Comparison of ENCODE assay signal across 8 cellular contexts in genomic region chr11:117823294-117823940, GRCh38. TPM values are rescaled to one million over a fixed set of nuclear protein-coding genes. Genes with fewer than 3 reads are reported as not detected.
DNase-seq lines count a peak whose midpoint lies in the region; ATAC-seq lines count a peak whose summit lies in the region.

No MANE protein-coding gene starts in this region.

- H3K4me1 ChIP-seq in thymus (ENCODE audit: control insufficient read depth, insufficient read depth, low read length), result peaks cover 44% of the 10 kb centered on the region

- H3K9me3 Mint-ChIP-seq in activated T-cell treated with anti-CD3 and anti-CD28 coated beads, Interleukin-2, amount 50 U/mL, for 4 hours, result no peaks in the 10 kb centered on the region

- 8% methylated on average over 18 of the region's 18 CpGs for WGBS in thymus

- H3K4me3 Mint-ChIP-seq in activated T-cell treated with anti-CD3 and anti-CD28 coated beads, Interleukin-2, amount 50 U/mL, for 4 hours, result no peak overlapping the region

- no peaks in the 10 kb centered on the region for H3K36me3 Mint-ChIP-seq in activated T-cell treated with anti-CD3 and anti-CD28 coated beads, Interleukin-2, amount 50 U/mL, for 4 hours (ENCODE audit: insufficient read depth)

- ATAC-seq in activated T-cell treated with anti-CD3 and anti-CD28 coated beads, Interleukin-2, amount 50 U/mL, for 4 hours, result peak; percentile 41 to 56
- ATAC-seq in HG03432 (IDR thresholded peaks at IDR 0.05; ENCODE audit: unreplicated experiment), result no peak
- no peak for ATAC-seq in HG02852 (IDR thresholded peaks at IDR 0.05; ENCODE audit: unreplicated experiment)

- H3K27ac ChIP-seq in thymus (ENCODE audit: low read depth), result peak overlapping the region; percentile 92

- no peaks in the 10 kb centered on the region for H3K27me3 Mint-ChIP-seq in activated T-cell treated with anti-CD3 and anti-CD28 coated beads, Interleukin-2, amount 50 U/mL, for 4 hours (ENCODE audit: low read depth)

- H3K9me3 ChIP-seq in thymus (ENCODE audit: control insufficient read depth), result no peaks in the 10 kb centered on the region

- peak; percentile 26 for DNase-seq in stimulated activated CD4-positive, alpha-beta T cell treated with anti-CD3 and anti-CD28 coated beads, Interleukin-15, amount 100 ng/mL, for 24 hours
- DNase-seq in stimulated activated CD4-positive, alpha-beta T cell treated with anti-CD3 and anti-CD28 coated beads, Interleukin-4, amount 100 ng/mL, for 1 hour, result no peak
- DNase-seq in activated T-cell treated with anti-CD3 and anti-CD28 coated beads, Interleukin-2, amount 50 U/mL, for 4 hours, result peak; percentile 33
- DNase-seq in islet precursor cell (peak; percentile 58), T1000 (lab: John Stamatoyannopoulos, UW) (no peak)

- H3K4me3 ChIP-seq in thymus (ENCODE audit: low read length), result no peak overlapping the region

- H3K4me1 Mint-ChIP-seq in activated T-cell treated with anti-CD3 and anti-CD28 coated beads, Interleukin-2, amount 50 U/mL, for 4 hours (ENCODE audit: low read depth), result peaks cover 47% of the 10 kb centered on the region

- H3K27me3 ChIP-seq in thymus (ENCODE audit: control insufficient read depth, insufficient read depth), result no peaks in the 10 kb centered on the region

- H3K36me3 ChIP-seq in thymus (ENCODE audit: control insufficient read depth, insufficient read depth), result no peaks in the 10 kb centered on the region

RNA-seq across cellular contexts. Expression of gene FXYD2, which starts 1.1 kb away (rescaled TPM):
- under 1 TPM; 0.63 to 0.66 (median 0.63) TPM for total RNA-seq in activated T-cell treated with anti-CD3 and anti-CD28 coated beads, Interleukin-2, amount 50 U/mL, for 4 hours
- 100 TPM for polyA plus RNA-seq in thymus

RNA-seq across cellular contexts. Expression of gene DSCAML1, which starts 26.4 kb away (rescaled TPM):
- total RNA-seq in activated T-cell treated with anti-CD3 and anti-CD28 coated beads, Interleukin-2, amount 50 U/mL, for 4 hours, result not detected
- 0.32 TPM for polyA plus RNA-seq in thymus

RNA-seq across cellular contexts. Expression of gene FXYD6, which starts 53.0 kb away (rescaled TPM):
- under 1 TPM in 2 of 3 donors, not detected in 1; 0.16 to 0.38 TPM for total RNA-seq in activated T-cell treated with anti-CD3 and anti-CD28 coated beads, Interleukin-2, amount 50 U/mL, for 4 hours
- 24.1 TPM for polyA plus RNA-seq in thymus

Comparison
In these comparisons a context has a peak if more than half of its experiments do, and no peak if none do; other contexts are left out.
1. DNase-seq: peak in stimulated activated CD4-positive, alpha-beta T cell treated with anti-CD3 and anti-CD28 coated beads, Interleukin-15, amount 100 ng/mL, for 24 hours (single experiment), activated T-cell treated with anti-CD3 and anti-CD28 coated beads, Interleukin-2, amount 50 U/mL, for 4 hours (single experiment) and islet precursor cell (single experiment); none in stimulated activated CD4-positive, alpha-beta T cell treated with anti-CD3 and anti-CD28 coated beads, Interleukin-4, amount 100 ng/mL, for 1 hour (single experiment) and T1000 (single experiment).
2. ATAC-seq: peak in activated T-cell treated with anti-CD3 and anti-CD28 coated beads, Interleukin-2, amount 50 U/mL, for 4 hours (2 of 2); none in HG03432 (single experiment) and HG02852 (single experiment).